In the genomic region with DNA sequence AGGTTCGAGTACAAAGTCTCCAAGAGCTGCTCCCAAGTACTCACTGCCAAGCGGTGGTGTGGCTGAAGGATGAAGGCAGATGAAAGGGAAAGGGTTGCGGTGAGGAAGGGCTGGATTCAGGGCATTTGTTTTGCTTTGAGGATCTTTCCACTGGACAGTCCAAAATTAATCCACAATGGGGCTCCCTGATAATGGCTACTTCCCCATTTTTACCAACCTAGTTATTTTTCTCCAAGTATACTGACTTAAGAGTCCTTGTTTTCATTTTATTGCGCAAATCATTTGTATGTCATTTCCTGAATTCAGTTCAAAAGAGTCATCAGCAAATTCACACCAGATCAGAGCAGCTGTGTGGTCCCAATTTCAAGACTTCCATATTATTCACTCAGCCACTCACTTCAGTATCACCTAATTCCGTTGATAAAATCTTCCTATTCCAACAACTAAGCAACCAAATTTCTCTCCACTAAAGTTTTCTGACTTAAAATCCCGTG, we compare ENCODE assay signal across 8 cellular contexts. TPM values are rescaled to one million over a fixed set of nuclear protein-coding genes. Genes with fewer than 3 reads are reported as not detected.
DNase-seq lines count a peak whose midpoint lies in the region; ATAC-seq, FAIRE-seq and TF ChIP-seq lines count a peak whose summit lies in the region.

No MANE protein-coding gene starts in this region.

- intact Hi-C loops in IMR-90 (cut with micrococcal nuclease): no loop called here
- intact Hi-C loops in testis (cut with DNase I; ENCODE audit: low total_unique reads): no loop called here

- 68% methylated on average over 2 of the region's 6 CpGs; no CpG with 5 or more reads in 1 of the 2 experiments for WGBS in IMR-90 (ENCODE audit: extremely low coverage in 2 of 2, insufficient read length in 1 of 2), 2 experiments
- WGBS in testis, 2 donors: 36 to 49% methylated on average over 6 of the region's 6 CpGs

- no peak overlapping the region for H3K56ac ChIP-seq in IMR-90 (ENCODE audit: extremely low read depth, insufficient read depth, low read length)

- peak overlapping the region; percentile 93 for H2AFZ ChIP-seq in IMR-90 (replicated peaks; ENCODE audit: low read length, poor library complexity)
- H2AFZ ChIP-seq in keratinocyte (ENCODE audit: control insufficient read depth, low read length): peak overlapping the region; percentile 50

- peak overlapping the region; percentile 79 for H2BK120ac ChIP-seq in IMR-90 (ENCODE audit: low read depth, low read length)

- peak overlapping the region; percentile 91 for H3K4ac ChIP-seq in IMR-90 (ENCODE audit: low read depth, low read length)

- H3K79me1 ChIP-seq in IMR-90 (ENCODE audit: low read depth in 1 of 2, low read length in 2 of 2): peaks cover 3 to 13% of the 10 kb centered on the region in 2 experiments; a peak in 3 of 4 replicates

- H3K9me1 ChIP-seq in IMR-90 (ENCODE audit: insufficient read depth, low read length) (no peaks in the 10 kb centered on the region), keratinocyte (ENCODE audit: control insufficient read depth, extremely low read depth, insufficient read depth, low read length) (no peaks in the 10 kb centered on the region)

- peak overlapping the region; percentile 91 for H4K5ac ChIP-seq in IMR-90 (ENCODE audit: low read depth, low read length)

- H3K4me3 ChIP-seq in AG04449 (ENCODE audit: low read depth, low read length) (peak overlapping the region; percentile 73), IMR-90 (ENCODE audit: insufficient read depth, low read depth, low read length) (peak overlapping the region; percentile 95), astrocyte of the spinal cord (ENCODE audit: low read depth, low read length) (peak overlapping the region; percentile 82), keratinocyte (ENCODE audit: control insufficient read depth in 2 of 3, extremely low read depth in 1 of 3, insufficient read depth in 2 of 3, low read depth in 1 of 3, low read length in 3 of 3) (peak overlapping the region; percentile 29 to 73 (median 53)), testis (peak overlapping the region; percentile 88 to 90)

- H2BK20ac ChIP-seq in IMR-90 (ENCODE audit: low read depth, low read length): peak overlapping the region; percentile 8

- FAIRE-seq in keratinocyte (lab: Jason Lieb, UNC): peak; percentile 29

- H3K9me3 ChIP-seq in IMR-90 (ENCODE audit: control insufficient read depth, insufficient read depth, low read length) (no peaks in the 10 kb centered on the region), keratinocyte (ENCODE audit: control insufficient read depth, low read depth, low read length) (no peaks in the 10 kb centered on the region), testis (no peaks in the 10 kb centered on the region)

- H2BK5ac ChIP-seq in IMR-90 (ENCODE audit: low read depth, low read length, poor library complexity, severe bottlenecking): peak overlapping the region; percentile 12

- peak overlapping the region; percentile 92 for H2AK9ac ChIP-seq in IMR-90 (replicated peaks; ENCODE audit: low read depth, low read length, poor library complexity)

- ATAC-seq in IMR-90 (ENCODE audit: low read depth) (peak; percentile 8; the same call in 1 of the 2 replicates), GM18861 (IDR thresholded peaks at IDR 0.05; ENCODE audit: unreplicated experiment) (no peak)

- H3K4me1 ChIP-seq in IMR-90 (ENCODE audit: control insufficient read depth, insufficient read depth, low read length) (peaks cover 2% of the 10 kb centered on the region), keratinocyte (ENCODE audit: control insufficient read depth, extremely low read depth, insufficient read depth, low read length) (peaks cover 33% of the 10 kb centered on the region), testis (peaks cover 14% of the 10 kb centered on the region)

- peak overlapping the region; percentile 85 for H3K4me2 ChIP-seq in IMR-90 (ENCODE audit: low read depth, low read length)
- peak overlapping the region; percentile 58 for H3K4me2 ChIP-seq in keratinocyte (ENCODE audit: control insufficient read depth, extremely low read depth, insufficient read depth, low read depth, low read length)

- TF ChIP-seq CTCF in AG04449 (IDR thresholded peaks at IDR 0.05; ENCODE audit: insufficient read depth, low read length, missing control alignments) (no peak), IMR-90 (conservative IDR thresholded peaks at IDR 0.05; ENCODE audit: low read depth, low read length) (no peak), astrocyte of the spinal cord (IDR thresholded peaks at IDR 0.05; ENCODE audit: low read depth, low read length) (no peak), keratinocyte (optimal IDR thresholded peaks at IDR 0.05 in 1 of 3, IDR thresholded peaks at IDR 0.05 in 1 of 3, conservative IDR thresholded peaks at IDR 0.05 in 1 of 3; ENCODE audit: extremely low read depth in 1 of 3, insufficient read depth in 2 of 3, low read length in 3 of 3) (no peak), testis (IDR thresholded peaks at IDR 0.05) (no peak)

- H4K91ac ChIP-seq in IMR-90 (ENCODE audit: insufficient read depth, low read depth, low read length): no peak overlapping the region

- in situ Hi-C loops in IMR-90 (cut with MboI; ENCODE audit: low sequenced_read_pairs) (no loop called here), astrocyte of the spinal cord (cut with HindIII; ENCODE audit: low sequenced_read_pairs) (no loop called here)

- no peak for TF ChIP-seq RAD21 in IMR-90 (IDR thresholded peaks at IDR 0.05; ENCODE audit: low read length)

- H3K18ac ChIP-seq in IMR-90 (ENCODE audit: low read depth, low read length): peak overlapping the region; percentile 71

- CTCF ChIA-PET in AG04449 (lab: Yijun Ruan, JAX) (interaction anchor here (0.8 kb wide), 1 partner anchor 9 kb away, joined by 3 read pairs; no protein-coding TSS in a partner anchor), IMR-90 (lab: Yijun Ruan, JAX) (interaction anchor here (0.5 kb wide), 1 partner anchor 40 kb away, joined by 3 read pairs; no protein-coding TSS in a partner anchor)

- DNase-seq in AG04449 (ENCODE audit: low read depth, low spot score): no peak
- DNase-seq in IMR-90: peak; percentile 66
- DNase-seq in astrocyte of the spinal cord (ENCODE audit: low read depth, low spot score): no peak
- no peak for DNase-seq in keratinocyte (ENCODE audit: low read depth, low spot score)
- DNase-seq in testis: no peak
- DNase-seq in T1000 (lab: John Stamatoyannopoulos, UW): no peak
- DNase-seq in germinal center (ENCODE audit: low spot score): no peak

- TF ChIP-seq POLR2A in IMR-90 (IDR thresholded peaks at IDR 0.05; ENCODE audit: low read depth, low read length): no peak
- no peak for TF ChIP-seq POLR2A in testis (IDR thresholded peaks at IDR 0.05)

- H4K20me1 ChIP-seq in IMR-90 (ENCODE audit: insufficient read depth, low read length) (no peaks in the 10 kb centered on the region; the same call in 1 of the 2 replicates), keratinocyte (ENCODE audit: control insufficient read depth, extremely low read depth, insufficient read depth, low read length) (no peaks in the 10 kb centered on the region)

- POLR2A ChIA-PET in AG04449 (lab: Yijun Ruan, JAX) (no interaction called here), IMR-90 (lab: Charles Lee; ENCODE audit: unreplicated experiment) (no interaction called here)

- no peaks in the 10 kb centered on the region for H3K36me3 ChIP-seq in IMR-90 (ENCODE audit: control insufficient read depth, insufficient read depth, low read length)
- no peaks in the 10 kb centered on the region for H3K36me3 ChIP-seq in keratinocyte (ENCODE audit: control insufficient read depth in 2 of 2, extremely low read depth in 1 of 2, insufficient read depth in 2 of 2, low read length in 2 of 2)
- H3K36me3 ChIP-seq in testis (ENCODE audit: low read depth, missing control alignments): no peaks in the 10 kb centered on the region

- H3K14ac ChIP-seq in IMR-90 (replicated peaks; ENCODE audit: low read depth, low read length): peak overlapping the region; percentile 94

- no peak overlapping the region; the same call in 1 of the 2 replicates for H3K27ac ChIP-seq in IMR-90 (ENCODE audit: insufficient read depth, low read length)
- peak overlapping the region; percentile 34 for H3K27ac ChIP-seq in keratinocyte (ENCODE audit: control insufficient read depth, insufficient read depth, low read length)
- peak overlapping the region; percentile 73 to 93 for H3K27ac ChIP-seq in testis

- peak overlapping the region; percentile 31; the same call in 1 of the 2 replicates for H2AK5ac ChIP-seq in IMR-90 (ENCODE audit: low read depth, low read length)

- H4K8ac ChIP-seq in IMR-90 (ENCODE audit: low read depth in 2 of 2, low read length in 2 of 2): peak overlapping the region; percentile 26 to 94; a peak in 2 of 4 replicates

- H3K9ac ChIP-seq in IMR-90 (ENCODE audit: low read depth, low read length) (peak overlapping the region; percentile 8; the same call in 1 of the 2 replicates), keratinocyte (ENCODE audit: control insufficient read depth, extremely low read depth, insufficient read depth, low read length) (peak overlapping the region; percentile 84)

- H3K79me2 ChIP-seq in keratinocyte (ENCODE audit: control insufficient read depth, insufficient read depth, low read length): peaks cover 32% of the 10 kb centered on the region

- BruUV-seq in IMR-90 (replicated peaks; lab: Mats Ljungman, UMichigan): no TSS peak

- peak overlapping the region; percentile 64 for H3K23ac ChIP-seq in IMR-90 (ENCODE audit: low read depth, low read length)

- peak overlapping the region; percentile 37; the same call in 2 of the 3 replicates for H2BK15ac ChIP-seq in IMR-90 (ENCODE audit: low read depth, low read length)

- dilution Hi-C loops in IMR-90 (cut with HindIII; ENCODE audit: low sequenced_read_pairs, unreplicated experiment) (no loop called here), keratinocyte (cut with MboI; ENCODE audit: extremely low pct_ligation_motif_present, low sequenced_read_pairs) (no loop called here)

- H3K27me3 ChIP-seq in IMR-90 (ENCODE audit: control insufficient read depth, insufficient read depth, low read length): no peaks in the 10 kb centered on the region
- H3K27me3 ChIP-seq in keratinocyte (ENCODE audit: control insufficient read depth, extremely low read depth, insufficient read depth, low read length): no peaks in the 10 kb centered on the region
- H3K27me3 ChIP-seq in testis: no peaks in the 10 kb centered on the region

RNA-seq across cellular contexts. Expression of a gene that starts 0.5 kb away (rescaled TPM):
- 11.1 and 12.7 TPM in 2 replicates for total RNA-seq in IMR-90 (2012; rRNA removed)
- polyA plus RNA-seq in IMR-90 (2012; rRNA removed): 8.4 and 11.9 TPM in 2 replicates
- 4.1 and 7.3 TPM in 2 replicates for polyA plus RNA-seq in IMR-90 (2012; cell fraction: cytosol; rRNA removed)
- 3.4 and 12.1 TPM in 2 replicates for polyA plus RNA-seq in IMR-90 (2012; cell fraction: nucleus; rRNA removed; ENCODE audit: low replicate concordance)
- polyA plus RNA-seq in keratinocyte: 15.8 to 28.1 TPM (median 22.3 TPM) in 3 replicates
- 26.7 TPM for polyA plus RNA-seq in keratinocyte (2011; ENCODE audit: low read depth)
- 11.6 and 17.9 TPM in 2 replicates for polyA plus RNA-seq in keratinocyte (2011; cell fraction: cytosol; rRNA removed)
- 20.0 and 22.8 TPM in 2 replicates for polyA plus RNA-seq in keratinocyte (2011; cell fraction: nucleus; rRNA removed)
- 17.0 and 17.2 TPM in 2 replicates for polyA plus RNA-seq in keratinocyte (2012; ENCODE audit: low replicate concordance)
- polyA minus RNA-seq in keratinocyte: 9.5 to 45.1 TPM (median 15.4 TPM) in 3 replicates
- 11.7 TPM for polyA minus RNA-seq in keratinocyte (2011; cell fraction: cytosol; rRNA and poly(A)+ RNA removed)
- polyA minus RNA-seq in keratinocyte (2011; cell fraction: nucleus; rRNA and poly(A)+ RNA removed): 15.9 and 29.7 TPM in 2 replicates
- total RNA-seq in testis: 10 to 100 TPM; 50.0 to 56.1 TPM
- polyA plus RNA-seq in testis (ENCODE audit: insufficient read depth, low read depth, low replicate concordance): 94.5 TPM
